Comparison of ENCODE assay signal across 8 cellular contexts in the genomic region with DNA sequence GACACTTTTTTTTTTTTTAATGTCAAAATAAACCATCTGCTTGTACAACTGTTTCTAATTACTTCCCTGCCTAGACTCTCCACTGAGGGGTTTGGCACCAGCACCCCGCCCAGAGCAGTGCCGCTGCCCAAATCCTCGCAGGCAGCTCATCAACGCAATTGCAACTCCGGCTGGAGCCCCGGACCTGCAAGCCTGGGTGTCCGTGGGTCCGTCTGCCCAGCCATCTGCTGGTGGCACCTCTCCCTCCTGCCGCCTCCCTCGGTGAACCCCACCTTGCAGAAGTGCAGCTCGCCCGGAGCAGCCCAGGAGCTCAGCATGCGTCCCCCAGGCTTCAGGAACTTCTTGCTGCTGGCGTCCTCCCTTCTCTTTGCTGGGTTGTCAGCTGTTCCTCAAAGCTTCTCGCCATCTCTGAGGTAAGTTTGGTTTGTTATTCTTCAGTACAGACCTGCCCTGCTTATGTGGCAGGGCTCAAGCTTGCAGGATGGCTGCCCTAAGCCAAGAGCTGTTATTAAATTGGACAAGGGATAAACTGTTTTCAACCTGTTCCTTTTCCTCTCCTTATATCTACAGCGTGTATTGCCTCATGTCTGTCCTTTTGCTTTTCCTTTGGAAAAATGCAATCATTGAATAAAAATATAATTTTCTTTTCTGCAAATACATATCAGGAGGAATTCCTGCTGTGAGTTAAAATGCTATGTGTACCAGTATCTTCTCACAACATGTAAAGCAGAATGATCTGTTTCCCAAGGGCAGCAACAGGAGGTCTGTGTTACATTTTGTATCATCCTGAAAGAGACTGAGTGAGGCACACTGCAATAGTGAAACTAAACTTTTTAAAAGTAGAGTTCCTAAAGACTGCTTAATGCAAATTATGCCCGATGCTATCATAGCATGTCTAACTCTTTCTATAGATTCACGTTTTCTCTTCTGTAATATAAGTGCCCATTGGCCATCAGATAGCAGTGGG. TPM values are rescaled to one million over a fixed set of nuclear protein-coding genes. Genes with fewer than 3 reads are reported as not detected.
DNase-seq lines count a peak whose midpoint lies in the region; ATAC-seq and TF ChIP-seq lines count a peak whose summit lies in the region.

A gene with protein sequence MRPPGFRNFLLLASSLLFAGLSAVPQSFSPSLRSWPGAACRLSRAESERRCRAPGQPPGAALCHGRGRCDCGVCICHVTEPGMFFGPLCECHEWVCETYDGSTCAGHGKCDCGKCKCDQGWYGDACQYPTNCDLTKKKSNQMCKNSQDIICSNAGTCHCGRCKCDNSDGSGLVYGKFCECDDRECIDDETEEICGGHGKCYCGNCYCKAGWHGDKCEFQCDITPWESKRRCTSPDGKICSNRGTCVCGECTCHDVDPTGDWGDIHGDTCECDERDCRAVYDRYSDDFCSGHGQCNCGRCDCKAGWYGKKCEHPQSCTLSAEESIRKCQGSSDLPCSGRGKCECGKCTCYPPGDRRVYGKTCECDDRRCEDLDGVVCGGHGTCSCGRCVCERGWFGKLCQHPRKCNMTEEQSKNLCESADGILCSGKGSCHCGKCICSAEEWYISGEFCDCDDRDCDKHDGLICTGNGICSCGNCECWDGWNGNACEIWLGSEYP (plus strand): TSS at position 157 of the 967 bp plus-strand sequence. CDS start 159 bp downstream, at position 316.

- H3K4me3 ChIP-seq in AG09309 (ENCODE audit: control insufficient read depth, low read depth, low read length), result peak within 1 kb of the TSS; percentile 86

- peak within 1 kb of the TSS; percentile 83 for H3K27ac Mint-ChIP-seq in osteocyte (ENCODE audit: unreplicated experiment)

- peaks cover 26% of the 10 kb centered on the region for H3K36me3 Mint-ChIP-seq in osteocyte (ENCODE audit: unreplicated experiment)

- peak within 1 kb of the TSS; percentile 92 for H3K4me3 Mint-ChIP-seq in osteocyte (ENCODE audit: unreplicated experiment)

- no peaks in the 10 kb centered on the region for H3K27me3 Mint-ChIP-seq in osteocyte (ENCODE audit: unreplicated experiment)

- H3K4me1 Mint-ChIP-seq in osteocyte (ENCODE audit: unreplicated experiment), result peaks cover 63% of the 10 kb centered on the region

- H3K9me3 Mint-ChIP-seq in osteocyte (ENCODE audit: unreplicated experiment), result no peaks in the 10 kb centered on the region

- peak; percentile 1 for TF ChIP-seq CTCF in AG09309 (IDR thresholded peaks at IDR 0.05; ENCODE audit: control insufficient read depth, insufficient read depth, low read depth, low read length, missing control alignments)
- TF ChIP-seq CTCF in osteocyte (IDR thresholded peaks at IDR 0.05), result no peak

- peak; percentile 70 for ATAC-seq in GM19438 (IDR thresholded peaks at IDR 0.05; ENCODE audit: low read depth, unreplicated experiment)
- ATAC-seq in HG03469 (IDR thresholded peaks at IDR 0.05; ENCODE audit: unreplicated experiment), result peak; percentile 87

- DNase-seq in AG09309 (ENCODE audit: low read depth) (no peak), dedifferentiated amniotic fluid mesenchymal stem cell (ENCODE audit: extremely low spot score) (peak; percentile 68), osteocyte (ENCODE audit: extremely low spot score, unreplicated experiment) (peak; percentile 88), T1000 (lab: John Stamatoyannopoulos, UW) (no peak), NCI-H1092 treated with DMSO at 0.1 percent for 48 hours (lab: John Stamatoyannopoulos, UW) (no peak), NCI-H187 (lab: John Stamatoyannopoulos, UW) (no peak)

RNA-seq across cellular contexts. Expression of the gene that starts here (rescaled TPM):
- 1,450 and 1,519 TPM in 2 replicates for total RNA-seq in osteocyte

Comparison
In these comparisons a context has a peak if more than half of its experiments do, and no peak if none do; other contexts are left out.
1. DNase-seq: peak in dedifferentiated amniotic fluid mesenchymal stem cell (single experiment) and osteocyte (single experiment); none in AG09309 (single experiment), T1000 (single experiment), NCI-H1092 treated with DMSO at 0.1 percent for 48 hours (single experiment) and NCI-H187 (0 of 2).